15 cellular contexts compared by ENCODE assay signal in the genomic region with DNA sequence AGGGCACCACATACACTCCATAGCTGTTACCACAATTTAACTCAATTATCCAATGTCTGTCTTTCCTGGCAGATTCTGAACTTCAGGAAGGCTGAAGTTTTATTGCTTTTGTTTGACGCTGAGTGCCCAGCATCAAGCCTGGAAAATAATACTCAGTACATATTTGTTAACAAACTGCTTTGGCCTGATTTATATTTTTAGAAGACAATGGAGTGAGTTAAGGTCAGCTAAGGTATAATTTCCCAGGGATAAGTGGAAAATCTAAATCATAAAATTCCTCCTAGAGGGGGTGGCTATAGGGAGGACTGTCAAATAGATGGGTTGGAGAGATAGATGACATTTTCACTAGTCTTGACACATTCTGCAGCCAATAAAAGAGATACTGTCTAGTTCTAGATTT.
DNase-seq lines count a peak whose midpoint lies in the region; ATAC-seq and TF ChIP-seq lines count a peak whose summit lies in the region.
"Had no signal": no experiment of that assay in that cellular context is flagged by ENCODE, and none has a peak within 500 bp of the region (broad histone marks: within the 10 kb centered on the region; RNA-seq: fewer than 3 reads in every experiment).

No MANE protein-coding gene starts in this region.

- H3K79me1 ChIP-seq in mesendoderm (ENCODE audit: low read length): no peaks in the 10 kb centered on the region

- H2AK5ac ChIP-seq in mesendoderm (ENCODE audit: low read length): no peak overlapping the region

- no peak overlapping the region for H3K27ac Mint-ChIP-seq in CD8-positive, alpha-beta T cell
- H3K27ac Mint-ChIP-seq: CD4-positive, alpha-beta memory T cell had no signal

- ATAC-seq in CD8-positive, alpha-beta T cell: no peak

- H4K5ac ChIP-seq in mesendoderm (ENCODE audit: low read length): no peak overlapping the region

- H3K9ac ChIP-seq in mesendoderm (ENCODE audit: low read length): no peak overlapping the region

- H2BK120ac ChIP-seq in mesendoderm (ENCODE audit: low read depth, low read length): no peak overlapping the region

- H3K9me2 ChIP-seq in PC-9 (ENCODE audit: insufficient read depth): no peaks in the 10 kb centered on the region

- peaks cover 4% of the 10 kb centered on the region for H3K4me1 ChIP-seq in mesendoderm (ENCODE audit: control insufficient read depth, low read depth, low read length)
- no peaks in the 10 kb centered on the region for H3K4me1 ChIP-seq in PC-9 (replicated peaks; ENCODE audit: insufficient read depth)
- H3K4me1 ChIP-seq in CD8-positive, alpha-beta T cell (ENCODE audit: insufficient read depth, low read length): no peaks in the 10 kb centered on the region
- H3K4me1 ChIP-seq: Caco-2 had no signal

- H3K4me3 Mint-ChIP-seq in CD8-positive, alpha-beta T cell: no peak overlapping the region
- H3K4me3 Mint-ChIP-seq: CD4-positive, alpha-beta memory T cell had no signal

- H3K27ac ChIP-seq in mesendoderm (ENCODE audit: low read depth, low read length): no peak overlapping the region
- no peak overlapping the region for H3K27ac ChIP-seq in PC-9
- H3K27ac ChIP-seq in CD8-positive, alpha-beta T cell (ENCODE audit: low read depth, low read length): no peak overlapping the region

- H3K9me3 Mint-ChIP-seq in CD8-positive, alpha-beta T cell: no peaks in the 10 kb centered on the region

- H4K8ac ChIP-seq in mesendoderm (ENCODE audit: low read depth, low read length): no peak overlapping the region

- no peak overlapping the region for H2AFZ ChIP-seq in PC-9

- peak overlapping the region; percentile 41 for H2BK15ac ChIP-seq in mesendoderm (replicated peaks; ENCODE audit: low read depth)

- H3K79me2 ChIP-seq in mesendoderm (ENCODE audit: control insufficient read depth, insufficient read depth, low read length): no peaks in the 10 kb centered on the region
- H3K79me2 ChIP-seq in PC-9 (ENCODE audit: low read depth): no peaks in the 10 kb centered on the region

- no peaks in the 10 kb centered on the region for H3K9me3 ChIP-seq in PC-9 (ENCODE audit: insufficient read depth, low read depth)
- no peaks in the 10 kb centered on the region for H3K9me3 ChIP-seq in CD8-positive, alpha-beta T cell (ENCODE audit: low read length)
- H3K9me3 ChIP-seq: Caco-2 had no signal

- H3K18ac ChIP-seq in mesendoderm (ENCODE audit: low read length): no peak overlapping the region

- H3K23ac ChIP-seq in mesendoderm (ENCODE audit: low read length): no peak overlapping the region

- peak; percentile 76 for DNase-seq in NCI-H2227 (lab: John Stamatoyannopoulos, UW; ENCODE audit: unreplicated experiment)
- DNase-seq in NCI-H2227 treated with DMSO at 0.1 percent for 48 hours (lab: John Stamatoyannopoulos, UW): peak; percentile 86
- peak; percentile 15 to 81 for DNase-seq in dermis microvascular lymphatic vessel endothelial cell (ENCODE audit: low read depth in 2 of 2)
- DNase-seq in mesendoderm: no peak
- DNase-seq in PC-9: no peak
- DNase-seq in CD8-positive, alpha-beta T cell: no peak
- no peak for DNase-seq in NCI-H1417 treated with DMSO at 0.1 percent for 48 hours (lab: John Stamatoyannopoulos, UW)
- DNase-seq: C1 segment of cervical spinal cord; Caco-2; CD4-positive, alpha-beta memory T cell; DMS153; DND-41; GOT3; H7; HCEC 1CT had no signal

- no peaks in the 10 kb centered on the region for H3F3A ChIP-seq in PC-9 (ENCODE audit: insufficient read depth, low read depth)

- H3K4me1 Mint-ChIP-seq in CD8-positive, alpha-beta T cell (ENCODE audit: low read depth): no peaks in the 10 kb centered on the region
- H3K4me1 Mint-ChIP-seq: CD4-positive, alpha-beta memory T cell had no signal

- H3K36me3 Mint-ChIP-seq in CD8-positive, alpha-beta T cell: no peaks in the 10 kb centered on the region
- H3K36me3 Mint-ChIP-seq: CD4-positive, alpha-beta memory T cell had no signal

- H3K4me2 ChIP-seq in mesendoderm (ENCODE audit: low read length) (no peak overlapping the region), PC-9 (no peak overlapping the region)

- TF ChIP-seq CTCF in PC-9 (conservative IDR thresholded peaks at IDR 0.05): no peak
- no peak for TF ChIP-seq CTCF in CD8-positive, alpha-beta T cell (IDR thresholded peaks at IDR 0.05)

- H3K27me3 Mint-ChIP-seq in CD8-positive, alpha-beta T cell (ENCODE audit: low read depth): no peaks in the 10 kb centered on the region
- H3K27me3 Mint-ChIP-seq: CD4-positive, alpha-beta memory T cell had no signal

- intact Hi-C loops in PC-9 (cut with micrococcal nuclease; ENCODE audit: unreplicated experiment): no loop called here
- intact Hi-C loops in CD8-positive, alpha-beta T cell (cut with DNase I, micrococcal nuclease): no loop called here

- H3K56ac ChIP-seq in mesendoderm (ENCODE audit: low read length): no peak overlapping the region

- no peaks in the 10 kb centered on the region for H3K27me3 ChIP-seq in mesendoderm (ENCODE audit: insufficient read depth, low read length, poor library complexity)
- no peaks in the 10 kb centered on the region for H3K27me3 ChIP-seq in PC-9 (ENCODE audit: insufficient read depth, low read depth)
- no peaks in the 10 kb centered on the region for H3K27me3 ChIP-seq in CD8-positive, alpha-beta T cell (ENCODE audit: insufficient read depth, low read length)

- H3K36me3 ChIP-seq in mesendoderm (ENCODE audit: control insufficient read depth, insufficient read depth, low read length): no peaks in the 10 kb centered on the region
- H3K36me3 ChIP-seq in PC-9 (ENCODE audit: low read depth): no peaks in the 10 kb centered on the region
- no peaks in the 10 kb centered on the region for H3K36me3 ChIP-seq in CD8-positive, alpha-beta T cell (ENCODE audit: insufficient read depth, low read length)

- H4K20me1 ChIP-seq in PC-9 (ENCODE audit: insufficient read depth): no peaks in the 10 kb centered on the region

- WGBS in mesendoderm (ENCODE audit: extremely low coverage, insufficient coverage, low lambda C conversion rate): no CpG with 5 or more reads among the region's 1 CpG

- POLR2A ChIA-PET in PC-9 (lab: Charles Lee; ENCODE audit: unreplicated experiment): no interaction called here
- POLR2A ChIA-PET in CD8-positive, alpha-beta T cell (lab: Charles Lee): no interaction called here

- H2BK5ac ChIP-seq in mesendoderm (ENCODE audit: low read length): no peak overlapping the region

- H3K4me3 ChIP-seq in mesendoderm (ENCODE audit: low read length) (no peak overlapping the region), PC-9 (no peak overlapping the region)
- H3K4me3 ChIP-seq in CD8-positive, alpha-beta T cell (ENCODE audit: low read depth, low read length): no peak overlapping the region

- CTCF ChIA-PET in PC-9 (lab: Charles Lee): no interaction called here
- CTCF ChIA-PET in CD8-positive, alpha-beta T cell (lab: Charles Lee): no interaction called here

- no TSS peak for BruUV-seq in PC-9 (replicated peaks; lab: Mats Ljungman, UMichigan)

- H3K4ac ChIP-seq in mesendoderm (ENCODE audit: low read depth, low read length): no peak overlapping the region

Comparison
In these comparisons a context has a peak if more than half of its experiments do, and no peak if none do; other contexts are left out.
1. DNase-seq: peak in NCI-H2227 (single experiment), NCI-H2227 treated with DMSO at 0.1 percent for 48 hours (single experiment) and dermis microvascular lymphatic vessel endothelial cell (2 of 2); none in mesendoderm (single experiment), PC-9 (0 of 2), CD8-positive, alpha-beta T cell (0 of 7) and NCI-H1417 treated with DMSO at 0.1 percent for 48 hours (single experiment).